Comparison of ENCODE assay signal across 8 cellular contexts in genomic region chr17:30969989-30970680, GRCh38. TPM values are rescaled to one million over a fixed set of nuclear protein-coding genes. Genes with fewer than 3 reads are reported as not detected.
A peak's percentile ranks its signal among the peaks of the same experiment; 100 is the strongest.
DNase-seq lines count a peak whose midpoint lies in the region; ATAC-seq and TF ChIP-seq lines count a peak whose summit lies in the region.

No MANE protein-coding gene starts in this region.

- no peaks in the 10 kb centered on the region for H3K27me3 ChIP-seq in ovary

- H3K27ac ChIP-seq in ovary: peak overlapping the region; percentile 92

- H3K4me1 ChIP-seq in ovary (ENCODE audit: insufficient read depth): peaks cover 3% of the 10 kb centered on the region

- TF ChIP-seq CTCF in fibroblast of the aortic adventitia (IDR thresholded peaks at IDR 0.05; ENCODE audit: insufficient read depth, low read length) (peak; percentile 73), ovary (IDR thresholded peaks at IDR 0.05) (no peak)

- 3 to 10% (median 7%) methylated on average over 23 of the region's 23 CpGs for WGBS in ovary, 3 donors

- intact Hi-C loops in ovary (cut with DNase I): no loop called here

- no peaks in the 10 kb centered on the region for H3K36me3 ChIP-seq in ovary

- DNase-seq in CD1c-positive myeloid dendritic cell (ENCODE audit: extremely low spot score): peak; percentile 31
- DNase-seq in activated CD8-positive, alpha-beta memory T cell treated with anti-CD3 and anti-CD28 coated beads, Interleukin-2, amount 50 U/mL, for 48 hours: peak; percentile 53
- peak; percentile 62 for DNase-seq in fibroblast of the aortic adventitia (ENCODE audit: low read depth)
- no peak for DNase-seq in ovary
- DNase-seq in NOMO-1 treated with dmso at 0.1 percent for 144 hours (lab: John Stamatoyannopoulos, UW; ENCODE audit: unreplicated experiment): no peak
- DNase-seq in NCI-H1105 treated with DMSO at 0.1 percent for 48 hours (lab: John Stamatoyannopoulos, UW): no peak
- no peak for DNase-seq in DMS153 (lab: John Stamatoyannopoulos, UW)

- TF ChIP-seq EP300 in ovary (IDR thresholded peaks at IDR 0.05): no peak

- TF ChIP-seq POLR2A in ovary (IDR thresholded peaks at IDR 0.05): no peak

- H3K4me3 ChIP-seq in fibroblast of the aortic adventitia (ENCODE audit: low read depth, low read length) (peak overlapping the region; percentile 74), ovary (peak overlapping the region; percentile 60)

- ATAC-seq in HG02678 (IDR thresholded peaks at IDR 0.05; ENCODE audit: unreplicated experiment): peak; percentile 24

- no peaks in the 10 kb centered on the region for H3K9me3 ChIP-seq in ovary

RNA-seq across cellular contexts. Expression of gene RNF135, which starts 0.7 kb away (rescaled TPM):
- total RNA-seq in fibroblast of the aortic adventitia (ENCODE audit: low replicate concordance) (10.1 and 10.7 TPM in 2 replicates), ovary (10 to 100 TPM; 15.0 to 19.6 (median 18.3) TPM)
- 10 to 100 TPM; 14.8 to 25.0 TPM for polyA plus RNA-seq in ovary

RNA-seq across cellular contexts. Expression of gene ADAP2, which starts 48.4 kb away (rescaled TPM):
- total RNA-seq in fibroblast of the aortic adventitia (ENCODE audit: low replicate concordance): 0.27 and 0.90 TPM in 2 replicates
- 10 to 100 TPM in 1 of 7 donors, 1 to 10 TPM in 6; 4.7 to 11.5 (median 6.0) TPM for total RNA-seq in ovary
- polyA plus RNA-seq in ovary: 10 to 100 TPM in 1 of 2 donors, 1 to 10 TPM in 1; 5.4 to 17.6 TPM

Comparison
In these comparisons a context has a peak if more than half of its experiments do, and no peak if none do; other contexts are left out.
1. DNase-seq: peak in CD1c-positive myeloid dendritic cell (single experiment), activated CD8-positive, alpha-beta memory T cell treated with anti-CD3 and anti-CD28 coated beads, Interleukin-2, amount 50 U/mL, for 48 hours (single experiment) and fibroblast of the aortic adventitia (single experiment); none in ovary (0 of 5), NOMO-1 treated with dmso at 0.1 percent for 144 hours (single experiment), NCI-H1105 treated with DMSO at 0.1 percent for 48 hours (single experiment) and DMS153 (single experiment).